Comparison of ENCODE assay signal across 9 cellular contexts in the genomic region with DNA sequence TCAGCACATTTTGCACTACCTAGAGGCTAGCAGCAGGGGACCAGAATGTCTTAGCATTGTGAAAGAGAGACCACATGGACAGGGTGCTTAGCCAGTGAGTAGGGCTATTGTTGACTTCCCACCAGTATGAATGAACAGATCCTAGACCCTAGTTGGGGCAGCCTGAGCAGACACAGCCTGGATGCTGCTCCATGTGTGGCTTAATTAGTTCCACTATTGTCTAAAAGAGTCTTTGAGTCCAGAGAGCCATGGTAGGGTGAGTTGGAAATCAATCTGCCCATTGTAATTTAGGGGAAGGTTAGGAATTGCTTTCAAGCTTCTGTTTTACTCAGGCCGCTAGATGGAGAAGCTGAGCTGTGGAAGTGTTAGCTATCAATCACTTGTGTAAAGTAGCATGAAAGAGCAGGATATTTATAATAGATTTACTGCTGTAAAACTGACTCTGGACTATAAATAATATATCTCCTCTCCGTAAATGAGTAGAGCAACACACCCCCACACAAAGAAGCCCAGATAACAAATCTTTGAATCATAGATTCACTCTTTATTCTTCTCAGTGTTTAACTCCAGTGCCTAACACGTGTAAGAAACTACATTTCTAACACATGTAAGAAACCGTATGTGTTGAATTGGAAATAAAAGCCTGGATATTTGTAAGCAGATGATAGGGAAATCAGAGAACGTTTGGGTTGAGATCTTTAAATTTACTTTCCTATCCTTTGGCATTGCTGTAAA. TPM values are rescaled to one million over a fixed set of nuclear protein-coding genes. Genes with fewer than 3 reads are reported as not detected.
DNase-seq lines count a peak whose midpoint lies in the region; ATAC-seq, FAIRE-seq and TF ChIP-seq lines count a peak whose summit lies in the region.
"Had no signal": no experiment of that assay in that cellular context is flagged by ENCODE, and none has a peak within 500 bp of the region (broad histone marks: within the 10 kb centered on the region; RNA-seq: fewer than 3 reads in every experiment).

No MANE protein-coding gene starts in this region.

- H3K36me3 ChIP-seq in H1 (ENCODE audit: control insufficient read depth in 2 of 4, insufficient read depth in 4 of 4, low read length in 3 of 4) (no peaks in the 10 kb centered on the region; a peak in 1 of 8 replicates), mesendoderm (ENCODE audit: control insufficient read depth, insufficient read depth, low read length) (no peaks in the 10 kb centered on the region)
- H3K36me3 ChIP-seq: SJSA1 had no signal

- H2BK120ac ChIP-seq in H1 (replicated peaks; ENCODE audit: low read depth, low read length) (no peak overlapping the region), mesendoderm (ENCODE audit: low read depth, low read length) (no peak overlapping the region)

- no peak for TF ChIP-seq EP300 in H1 (IDR thresholded peaks at IDR 0.05; ENCODE audit: borderline replicate concordance in 1 of 2, low read depth in 2 of 2, low read length in 2 of 2)

- no peak overlapping the region for H2BK20ac ChIP-seq in H1 (ENCODE audit: low read length)

- no peak overlapping the region; a peak in 1 of 7 replicates for H3K9ac ChIP-seq in H1 (replicated peaks in 1 of 4; ENCODE audit: extremely low read depth in 1 of 4, low read depth in 3 of 4, low read length in 3 of 4)
- H3K9ac ChIP-seq in mesendoderm (ENCODE audit: low read length) = no peak overlapping the region

- H2AFZ ChIP-seq in H1 (ENCODE audit: low read length) = peak overlapping the region; percentile 45

- H3K18ac ChIP-seq in H1 (ENCODE audit: extremely low read depth, low read length) = no peak overlapping the region; the same call in 1 of the 2 replicates
- H3K18ac ChIP-seq in mesendoderm (ENCODE audit: low read length) = no peak overlapping the region

- POLR2A ChIA-PET in H1 (lab: Charles Lee; ENCODE audit: partially characterized antibody) = interaction anchor here (1.3 kb wide), 1 partner anchor 26 kb away, joined by 4 read pairs; no protein-coding TSS in a partner anchor

- H3K27me3 ChIP-seq in H1 (replicated peaks in 1 of 4; ENCODE audit: control insufficient read depth in 3 of 4, extremely low read depth in 1 of 4, insufficient read depth in 3 of 4, low read length in 3 of 4) (no peaks in the 10 kb centered on the region), mesendoderm (ENCODE audit: insufficient read depth, low read length, poor library complexity) (no peaks in the 10 kb centered on the region)
- H3K27me3 ChIP-seq: SJSA1 had no signal

- H3K4me3 Mint-ChIP-seq in activated T-cell treated with anti-CD3 and anti-CD28 coated beads, Interleukin-2, amount 50 U/mL, for 4 hours = no peak overlapping the region

- DNase-seq in C1 segment of cervical spinal cord (lab: John Stamatoyannopoulos, UW) (peak in 11 of 14 donors; percentile 9 to 62 (median 35)), RPMI8226 (peak; percentile 56), H1 (ENCODE audit: low read depth in 1 of 2, low spot score in 2 of 2) (peak; percentile 27 to 72), mesendoderm (peak; percentile 87)
- DNase-seq in Jurkat, Clone E6-1 (ENCODE audit: low read depth, low spot score) = peak; percentile 65
- no peak for DNase-seq in activated T-cell treated with anti-CD3 and anti-CD28 coated beads, Interleukin-2, amount 50 U/mL, for 4 hours

- no peaks in the 10 kb centered on the region for H3K36me3 Mint-ChIP-seq in activated T-cell treated with anti-CD3 and anti-CD28 coated beads, Interleukin-2, amount 50 U/mL, for 4 hours (ENCODE audit: insufficient read depth)

- H3K79me2 ChIP-seq in H1 (ENCODE audit: control insufficient read depth in 1 of 2, insufficient read depth in 2 of 2, low read length in 2 of 2) = no peaks in the 10 kb centered on the region
- H3K79me2 ChIP-seq in mesendoderm (ENCODE audit: control insufficient read depth, insufficient read depth, low read length) = no peaks in the 10 kb centered on the region

- ATAC-seq in GM18870 (IDR thresholded peaks at IDR 0.05; ENCODE audit: unreplicated experiment) (peak; percentile 28), GM18517 (IDR thresholded peaks at IDR 0.05; ENCODE audit: unreplicated experiment) (no peak)
- ATAC-seq in activated T-cell treated with anti-CD3 and anti-CD28 coated beads, Interleukin-2, amount 50 U/mL, for 4 hours = no peak

- no peaks in the 10 kb centered on the region for H3K9me3 Mint-ChIP-seq in activated T-cell treated with anti-CD3 and anti-CD28 coated beads, Interleukin-2, amount 50 U/mL, for 4 hours

- H3K4me2 ChIP-seq in H1 (ENCODE audit: insufficient read depth in 1 of 2, low read depth in 2 of 2, low read length in 2 of 2) = peak overlapping the region in 1 of 2 experiments; percentile 49; a peak in 2 of 4 replicates
- no peak overlapping the region for H3K4me2 ChIP-seq in mesendoderm (ENCODE audit: low read length)

- H3K56ac ChIP-seq in H1 (replicated peaks; ENCODE audit: insufficient read length, low read depth, low read length) (no peak overlapping the region), mesendoderm (ENCODE audit: low read length) (no peak overlapping the region)

- H3K4me1 ChIP-seq in H1 (replicated peaks in 1 of 4; ENCODE audit: control insufficient read depth in 3 of 4, insufficient read depth in 4 of 4, low read length in 3 of 4) (peaks cover 1 to 8% (median 3%) of the 10 kb centered on the region in 4 experiments; a peak in 4 of 7 replicates), mesendoderm (ENCODE audit: control insufficient read depth, low read depth, low read length) (peaks cover 2% of the 10 kb centered on the region)
- H3K4me1 ChIP-seq: SJSA1 had no signal

- H3K79me1 ChIP-seq in H1 (ENCODE audit: low read depth, low read length) (no peaks in the 10 kb centered on the region), mesendoderm (ENCODE audit: low read length) (no peaks in the 10 kb centered on the region)

- no peaks in the 10 kb centered on the region for H4K20me1 ChIP-seq in H1 (replicated peaks in 1 of 2; ENCODE audit: control insufficient read depth in 1 of 2, insufficient read depth in 2 of 2, low read length in 2 of 2)

- peak in 2 of 3 experiments; percentile 60 to 74; a peak in 3 of 4 replicates for TF ChIP-seq CTCF in H1 (IDR thresholded peaks at IDR 0.05; ENCODE audit: control extremely low read depth in 1 of 3, insufficient read depth in 1 of 3, low read depth in 1 of 3, low read length in 3 of 3)

- H2BK12ac ChIP-seq in H1 (ENCODE audit: low read depth, low read length) = no peak overlapping the region

- H2BK5ac ChIP-seq in H1 (ENCODE audit: low read depth, low read length) = peak overlapping the region; percentile 5; the same call in 1 of the 2 replicates
- H2BK5ac ChIP-seq in mesendoderm (ENCODE audit: low read length) = no peak overlapping the region

- peak; percentile 98 for FAIRE-seq in H1 (lab: Jason Lieb, UNC)

- no peak overlapping the region for H3K4me3 ChIP-seq in Jurkat, Clone E6-1 (ENCODE audit: low read length)
- H3K4me3 ChIP-seq in H1 (ENCODE audit: extremely low read depth in 1 of 4, insufficient read depth in 2 of 4, low read depth in 3 of 4, low read length in 4 of 4) = no peak overlapping the region; a peak in 1 of 8 replicates
- H3K4me3 ChIP-seq in mesendoderm (ENCODE audit: low read length) = no peak overlapping the region
- H3K4me3 ChIP-seq: SJSA1 had no signal

- no peak overlapping the region for H3K14ac ChIP-seq in H1 (ENCODE audit: insufficient read length)

- TF ChIP-seq RAD21 in H1 (IDR thresholded peaks at IDR 0.05 in 1 of 2, conservative IDR thresholded peaks at IDR 0.05 in 1 of 2; ENCODE audit: low read depth in 2 of 2, low read length in 2 of 2) = peak; percentile 84 to 87

- H3K23ac ChIP-seq in H1 (ENCODE audit: insufficient read length) (no peak overlapping the region), mesendoderm (ENCODE audit: low read length) (no peak overlapping the region)

- CTCF ChIA-PET in H1 (lab: Charles Lee; ENCODE audit: partially characterized antibody) = interaction anchor here (0.6 to 3.7 kb wide), 28 partner anchors 9 to 535 kb away, joined by 3 to 29 read pairs (median 4); partner anchors contain the start of genes CD200 and SLC9C1

- 0 out of 3 replicates have a peak, but pooled peaks of 1 of the 2 experiments have one; percentile 18 for TF ChIP-seq POLR2A in H1 (IDR thresholded peaks at IDR 0.05; ENCODE audit: control extremely low read depth in 1 of 2, low read depth in 2 of 2, low read length in 2 of 2)

- H3K4ac ChIP-seq in H1 (replicated peaks; ENCODE audit: insufficient read length, low read depth, low read length) = no peak overlapping the region
- H3K4ac ChIP-seq in mesendoderm (ENCODE audit: low read depth, low read length) = no peak overlapping the region

- H4K8ac ChIP-seq in H1 (ENCODE audit: extremely low read depth, insufficient read depth, low read length) (no peak overlapping the region), mesendoderm (ENCODE audit: low read depth, low read length) (no peak overlapping the region)

- H3K23me2 ChIP-seq in H1 (ENCODE audit: low read depth, low read length) = no peaks in the 10 kb centered on the region

- no peak overlapping the region for H2BK15ac ChIP-seq in H1 (ENCODE audit: low read length)
- peak overlapping the region; percentile 3 for H2BK15ac ChIP-seq in mesendoderm (replicated peaks; ENCODE audit: low read depth)

- H3K9me3 ChIP-seq in H1 (ENCODE audit: insufficient read depth in 2 of 2, low read depth in 1 of 2, low read length in 1 of 2) = no peaks in the 10 kb centered on the region
- H3K9me3 ChIP-seq: SJSA1 had no signal

- H2AK5ac ChIP-seq in H1 (ENCODE audit: low read depth, low read length) (no peak overlapping the region), mesendoderm (ENCODE audit: low read length) (no peak overlapping the region)

- H3K27ac ChIP-seq in H1 (ENCODE audit: low read depth, low read length) = peak overlapping the region; percentile 49; the same call in 1 of the 2 replicates
- no peak overlapping the region for H3K27ac ChIP-seq in mesendoderm (ENCODE audit: low read depth, low read length)
- H3K27ac ChIP-seq: SJSA1 had no signal

- peaks cover 66% of the 10 kb centered on the region for H3K4me1 Mint-ChIP-seq in activated T-cell treated with anti-CD3 and anti-CD28 coated beads, Interleukin-2, amount 50 U/mL, for 4 hours (ENCODE audit: low read depth)

- H3K27me3 Mint-ChIP-seq in activated T-cell treated with anti-CD3 and anti-CD28 coated beads, Interleukin-2, amount 50 U/mL, for 4 hours (ENCODE audit: low read depth) = no peaks in the 10 kb centered on the region

- 35% methylated on average over 5 of the region's 5 CpGs; no CpG with 5 or more reads in 1 of the 2 experiments for WGBS in H1 (ENCODE audit: extremely low coverage in 1 of 2, insufficient coverage in 1 of 2, insufficient read length in 1 of 2, insufficient replicate concordance in 2 of 2, low coverage in 1 of 2, low lambda C conversion rate in 2 of 2, missing lambda C conversion rate in 1 of 2), 2 experiments
- no CpG with 5 or more reads among the region's 5 CpGs for WGBS in mesendoderm (ENCODE audit: extremely low coverage, insufficient coverage, low lambda C conversion rate)

- H4K5ac ChIP-seq in H1 (ENCODE audit: insufficient read length, low read depth, low read length) (peak overlapping the region; percentile 48), mesendoderm (ENCODE audit: low read length) (no peak overlapping the region)

- H4K91ac ChIP-seq in H1 (replicated peaks; ENCODE audit: insufficient read length, low read length) = peak overlapping the region; percentile 77

RNA-seq across cellular contexts. Expression of gene GCSAM, which starts 4.1 kb away (rescaled TPM):
- polyA plus RNA-seq in Jurkat, Clone E6-1 (2012; ENCODE audit: insufficient read depth, insufficient read length) = 0.88 TPM
- total RNA-seq in H1 (2021; fragmentation: NEBNext Ultra II Directional; extraction: Animal tissue kit (Norgen Biotek cat#: 25700)) = not detected in 2 replicates
- not detected in 2 replicates for polyA plus RNA-seq in H1 (2011; rRNA removed)
- not detected for polyA plus RNA-seq in H1 (2011; cell fraction: cytosol; rRNA removed)
- polyA plus RNA-seq in H1 (2011; cell fraction: nucleus; rRNA removed) = not detected
- polyA plus RNA-seq in H1 (2012, experiment 1 of 2) = 0.80 to 1.5 TPM (median 1.2 TPM) in 4 replicates
- polyA plus RNA-seq in H1 (2012, experiment 2 of 2) = 0.04 TPM
- polyA plus RNA-seq in H1 (2013, experiment 1 of 2) = not detected
- polyA plus RNA-seq in H1 (2013, experiment 2 of 2) = not detected
- polyA minus RNA-seq in H1 (2011; rRNA and poly(A)+ RNA removed) = not detected in 2 replicates
- not detected for polyA minus RNA-seq in H1 (2011; cell fraction: cytosol; rRNA and poly(A)+ RNA removed)
- not detected for polyA minus RNA-seq in H1 (2011; cell fraction: nucleus; rRNA and poly(A)+ RNA removed)
- polyA plus RNA-seq in mesendoderm (2013, experiment 1 of 2) = not detected
- not detected for polyA plus RNA-seq in mesendoderm (2013, experiment 2 of 2)
- total RNA-seq in activated T-cell treated with anti-CD3 and anti-CD28 coated beads, Interleukin-2, amount 50 U/mL, for 4 hours = 1 to 10 TPM; 1.3 to 2.0 (median 2.0) TPM
- total RNA-seq: SJSA1 had no signal

RNA-seq across cellular contexts. Expression of gene C3orf52, which starts 50.9 kb away (rescaled TPM):
- not detected for polyA plus RNA-seq in Jurkat, Clone E6-1 (2012; ENCODE audit: insufficient read depth, insufficient read length)
- total RNA-seq in H1 (2021; fragmentation: NEBNext Ultra II Directional; extraction: Animal tissue kit (Norgen Biotek cat#: 25700)) = 13.1 and 13.2 TPM in 2 replicates
- polyA plus RNA-seq in H1 (2011; rRNA removed) = 8.0 and 9.7 TPM in 2 replicates
- polyA plus RNA-seq in H1 (2011; cell fraction: cytosol; rRNA removed) = 10.0 TPM
- 9.3 TPM for polyA plus RNA-seq in H1 (2011; cell fraction: nucleus; rRNA removed)
- polyA plus RNA-seq in H1 (2012, experiment 1 of 2) = 7.6 to 12.8 TPM (median 10.1 TPM) in 4 replicates
- 4.7 TPM for polyA plus RNA-seq in H1 (2012, experiment 2 of 2)
- 7.8 TPM for polyA plus RNA-seq in H1 (2013, experiment 1 of 2)
- 9.1 TPM for polyA plus RNA-seq in H1 (2013, experiment 2 of 2)
- 11.9 and 12.6 TPM in 2 replicates for polyA minus RNA-seq in H1 (2011; rRNA and poly(A)+ RNA removed)
- polyA minus RNA-seq in H1 (2011; cell fraction: cytosol; rRNA and poly(A)+ RNA removed) = 4.6 TPM
- 19.9 TPM for polyA minus RNA-seq in H1 (2011; cell fraction: nucleus; rRNA and poly(A)+ RNA removed)
- polyA plus RNA-seq in mesendoderm (2013, experiment 1 of 2) = 6.2 TPM
- polyA plus RNA-seq in mesendoderm (2013, experiment 2 of 2) = 6.9 TPM
- total RNA-seq in activated T-cell treated with anti-CD3 and anti-CD28 coated beads, Interleukin-2, amount 50 U/mL, for 4 hours = 1 to 10 TPM; 1.5 to 2.2 (median 2.1) TPM
